Comparison of ENCODE assay signal across 13 cellular contexts in the genomic region with DNA sequence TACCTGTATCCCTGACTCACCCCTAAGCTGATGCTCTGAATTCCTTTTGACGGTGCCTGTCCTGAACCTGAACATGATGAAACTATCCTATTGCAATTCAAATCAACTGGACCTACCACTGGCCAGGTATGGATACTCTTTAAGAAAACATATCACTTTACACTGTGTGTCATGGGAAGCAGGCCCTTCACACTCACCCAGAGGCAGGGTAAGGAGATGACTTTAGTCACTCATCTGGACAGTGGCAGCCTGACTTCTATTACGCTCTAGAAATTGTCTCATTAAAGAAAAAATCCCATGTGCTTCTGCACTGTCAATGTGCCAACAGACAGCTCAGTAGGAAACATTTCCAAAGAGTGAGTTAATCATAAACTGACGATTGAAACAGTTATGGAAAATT.
DNase-seq lines count a peak whose midpoint lies in the region; ATAC-seq, FAIRE-seq and TF ChIP-seq lines count a peak whose summit lies in the region.
"Had no signal": no experiment of that assay in that cellular context is flagged by ENCODE, and none has a peak within 500 bp of the region (broad histone marks: within the 10 kb centered on the region; RNA-seq: fewer than 3 reads in every experiment).

No MANE protein-coding gene starts in this region.

- intact Hi-C loops in left ventricle myocardium superior (cut with micrococcal nuclease), result no loop called here
- intact Hi-C loops in left ventricle myocardium inferior (cut with micrococcal nuclease), result no loop called here
- intact Hi-C loops in sciatic nerve (cut with DNase I), result loop anchor here (5.0 kb wide), 1 partner anchor 303 kb away; no protein-coding TSS in a partner anchor
- intact Hi-C loops in kidney (cut with DNase I), result no loop called here

- no peak overlapping the region for H3K4me3 ChIP-seq in left ventricle myocardium inferior
- H3K4me3 ChIP-seq in Karpas-422 (ENCODE audit: low read length), result no peak overlapping the region
- no peak overlapping the region for H3K4me3 ChIP-seq in kidney (ENCODE audit: low read length in 2 of 2)
- H3K4me3 ChIP-seq: SJSA1, testis had no signal

- H3K36me3 ChIP-seq in left ventricle myocardium inferior (no peaks in the 10 kb centered on the region), Karpas-422 (ENCODE audit: insufficient read depth, low read length) (no peaks in the 10 kb centered on the region), kidney (ENCODE audit: control insufficient read depth in 1 of 2, insufficient read depth in 2 of 2, low read length in 2 of 2) (no peaks in the 10 kb centered on the region)
- H3K36me3 ChIP-seq: SJSA1 had no signal

- FAIRE-seq in kidney (lab: Jason Lieb, UNC), result no peak
- FAIRE-seq: GM12892 had no signal

- H4K20me1 ChIP-seq in Karpas-422 (ENCODE audit: insufficient read depth, low read depth, low read length), result no peaks in the 10 kb centered on the region

- no peak overlapping the region for H2AFZ ChIP-seq in Karpas-422 (ENCODE audit: low read length)

- no peaks in the 10 kb centered on the region for H3K9me2 ChIP-seq in Karpas-422 (replicated peaks; ENCODE audit: insufficient read depth, low read length)

- no peaks in the 10 kb centered on the region for H3K79me2 ChIP-seq in Karpas-422 (ENCODE audit: low read length)

- TF ChIP-seq CTCF in left ventricle myocardium inferior (IDR thresholded peaks at IDR 0.05; ENCODE audit: borderline replicate concordance) (no peak), kidney (IDR thresholded peaks at IDR 0.05; ENCODE audit: borderline replicate concordance, extremely low read depth, insufficient read depth) (no peak)

- DNase-seq in left ventricle myocardium superior (no peak), left ventricle myocardium inferior (no peak), dermis blood vessel endothelial cell (peak; percentile 40), iris pigment epithelial cell (ENCODE audit: low read depth) (peak; percentile 26), sciatic nerve (ENCODE audit: low spot score) (no peak), Karpas-422 (no peak), kidney (no peak)
- DNase-seq: activated CD4-positive, alpha-beta T cell treated with anti-CD3 and anti-CD28 coated beads, Interleukin-2, amount 50 U/mL, for 4 hours; testis had no signal

- peak; percentile 51 for ATAC-seq in left ventricle myocardium superior
- ATAC-seq in HG02870 (IDR thresholded peaks at IDR 0.05; ENCODE audit: unreplicated experiment), result no peak
- no peak for ATAC-seq in sciatic nerve
- ATAC-seq: HCT116 had no signal

- H3K4me1 ChIP-seq in left ventricle myocardium inferior (no peaks in the 10 kb centered on the region), Karpas-422 (ENCODE audit: low read length) (peaks cover 14% of the 10 kb centered on the region), kidney (ENCODE audit: control insufficient read depth in 1 of 2, insufficient read depth in 1 of 2, low read depth in 1 of 2, low read length in 2 of 2) (no peaks in the 10 kb centered on the region)
- H3K4me1 ChIP-seq: SJSA1, testis had no signal

- H3K9ac ChIP-seq in Karpas-422 (ENCODE audit: low read length) (no peak overlapping the region), kidney (ENCODE audit: low read length in 2 of 2) (no peak overlapping the region)

- H3K9me3 ChIP-seq in left ventricle myocardium inferior (replicated peaks), result peaks cover 14% of the 10 kb centered on the region
- no peaks in the 10 kb centered on the region for H3K9me3 ChIP-seq in Karpas-422 (ENCODE audit: low read length)
- no peaks in the 10 kb centered on the region for H3K9me3 ChIP-seq in kidney (ENCODE audit: control insufficient read depth in 1 of 2, low read length in 2 of 2)
- H3K9me3 ChIP-seq: SJSA1, testis had no signal

- H3K27me3 ChIP-seq in left ventricle myocardium inferior (ENCODE audit: low read depth) (no peaks in the 10 kb centered on the region), Karpas-422 (ENCODE audit: low read length) (no peaks in the 10 kb centered on the region)
- H3K27me3 ChIP-seq: SJSA1, testis had no signal

- H3K27ac ChIP-seq in left ventricle myocardium inferior (replicated peaks) (no peak overlapping the region), Karpas-422 (ENCODE audit: low read length) (no peak overlapping the region), kidney (ENCODE audit: low read depth in 2 of 2, low read length in 2 of 2) (no peak overlapping the region)
- H3K27ac ChIP-seq: SJSA1, testis had no signal

- no peak overlapping the region for H3K4me2 ChIP-seq in Karpas-422 (ENCODE audit: low read depth, low read length, poor library complexity, severe bottlenecking)

Comparison
In these comparisons a context has a peak if more than half of its experiments do, and no peak if none do; other contexts are left out.
1. DNase-seq: peak in dermis blood vessel endothelial cell (single experiment) and iris pigment epithelial cell (single experiment); none in left ventricle myocardium superior (single experiment), left ventricle myocardium inferior (single experiment), sciatic nerve (single experiment), Karpas-422 (single experiment) and kidney (single experiment).